In genomic region chr13:44263920-44264610, GRCh38 we compare ENCODE assay signal across 2 cellular contexts.
A peak's percentile ranks its signal among the peaks of the same experiment; 100 is the strongest.
TF ChIP-seq lines count a peak whose summit lies in the region.

No MANE protein-coding gene starts in this region.

TF ChIP-seq in IMR-90, 13 proteins besides CTCF, POLR2A, EP300 and RAD21 (continued from another document):
- TF ChIP-seq USF2 (IDR thresholded peaks at IDR 0.05; ENCODE audit: low read depth, low read length) (0 out of 2 replicates have a peak, but pooled peaks have one; percentile 24), ELK1 (IDR thresholded peaks at IDR 0.05; ENCODE audit: borderline replicate concordance, low read depth, low read length) (no peak)

TF ChIP-seq in GM12878, 131 proteins besides CTCF, POLR2A, EP300 and RAD21 (continued from another document):
- TF ChIP-seq TAF1 (IDR thresholded peaks at IDR 0.05; ENCODE audit: borderline replicate concordance, low read depth, low read length) = no peak
- no peak for TF ChIP-seq NBN (IDR thresholded peaks at IDR 0.05)
- TF ChIP-seq ZNF217 (IDR thresholded peaks at IDR 0.05) = no peak
- no peak for TF ChIP-seq BHLHE40 (IDR thresholded peaks at IDR 0.05; ENCODE audit: borderline replicate concordance in 1 of 2, low read depth in 2 of 2, low read length in 1 of 2)
- no peak for TF ChIP-seq RCOR1 (conservative IDR thresholded peaks at IDR 0.05; ENCODE audit: low read depth, low read length)
- TF ChIP-seq CBFB (IDR thresholded peaks at IDR 0.05; ENCODE audit: low read depth) = no peak
- TF ChIP-seq ZNF384 (IDR thresholded peaks at IDR 0.05; ENCODE audit: borderline replicate concordance, low read depth, low read length) = no peak
- TF ChIP-seq USF1 (IDR thresholded peaks at IDR 0.05; ENCODE audit: borderline replicate concordance, extremely low read length, insufficient read depth, low read depth, low read length) = no peak
- TF ChIP-seq CREB1 (IDR thresholded peaks at IDR 0.05; ENCODE audit: low read depth) = no peak
- TF ChIP-seq EED (IDR thresholded peaks at IDR 0.05; ENCODE audit: low read depth) = no peak
- TF ChIP-seq PKNOX1 (IDR thresholded peaks at IDR 0.05) = no peak
- no peak for TF ChIP-seq TCF3 (IDR thresholded peaks at IDR 0.05; ENCODE audit: borderline replicate concordance, insufficient read depth, low read depth, low read length)
- no peak for TF ChIP-seq ZZZ3 (IDR thresholded peaks at IDR 0.05; ENCODE audit: control insufficient read depth, insufficient read length, low read depth)
- no peak for TF ChIP-seq WRNIP1 (IDR thresholded peaks at IDR 0.05; ENCODE audit: borderline replicate concordance, low read depth, low read length)
- no peak for TF ChIP-seq SPI1 (IDR thresholded peaks at IDR 0.05; ENCODE audit: borderline replicate concordance, insufficient read depth, low read depth, low read length)
- TF ChIP-seq KDM1A (IDR thresholded peaks at IDR 0.05; ENCODE audit: borderline replicate concordance) = no peak
